ENCODE assay signal across 15 cellular contexts in genomic region chr15:100733786-100734185, GRCh38.
DNase-seq lines count a peak whose midpoint lies in the region; ATAC-seq and TF ChIP-seq lines count a peak whose summit lies in the region.
"Had no signal": no experiment of that assay in that cellular context is flagged by ENCODE, and none has a peak within 500 bp of the region (broad histone marks: within the 10 kb centered on the region; RNA-seq: fewer than 3 reads in every experiment).

No MANE protein-coding gene starts in this region.

- intact Hi-C loops in mammary epithelial cell (cut with micrococcal nuclease): no loop called here
- intact Hi-C loops in ascending aorta (cut with DNase I): no loop called here
- intact Hi-C loops in heart right ventricle (cut with DNase I): no loop called here
- intact Hi-C loops in transverse colon (cut with DNase I; ENCODE audit: low total_unique reads): no loop called here

- H3K14ac ChIP-seq in mesenchymal stem cell (ENCODE audit: low read length in 2 of 2): no peak overlapping the region

- no peaks in the 10 kb centered on the region for H3K79me2 ChIP-seq in mammary epithelial cell (ENCODE audit: insufficient read depth, low read length)

- no peak overlapping the region for H3K4me3 ChIP-seq in BJ (ENCODE audit: low read depth, low read length)
- no peak overlapping the region for H3K4me3 ChIP-seq in mammary epithelial cell (replicated peaks in 1 of 3; ENCODE audit: insufficient read depth in 1 of 3, low read depth in 2 of 3, low read length in 3 of 3)
- no peak overlapping the region for H3K4me3 ChIP-seq in mesenchymal stem cell (ENCODE audit: insufficient read depth in 1 of 2, low read depth in 1 of 2, low read length in 2 of 2)
- H3K4me3 ChIP-seq in ascending aorta: no peak overlapping the region
- H3K4me3 ChIP-seq in heart right ventricle: no peak overlapping the region
- no peak overlapping the region for H3K4me3 ChIP-seq in transverse colon
- H3K4me3 ChIP-seq: body of pancreas, left ventricle myocardium inferior, stomach had no signal

- no TSS peak for BruUV-seq in mammary epithelial cell (replicated peaks; lab: Mats Ljungman, UMichigan)

- in situ Hi-C loops in mammary epithelial cell (cut with MboI; ENCODE audit: low sequenced_read_pairs in 2 of 2): no loop called here
- in situ Hi-C loops in transverse colon (cut with MboI; ENCODE audit: low pct_ligation_motif_present in 1 of 4, low pct_unique_long_range_greater_than_20kb in 1 of 4, low sequenced_read_pairs in 3 of 4): no loop called here

- H4K91ac ChIP-seq in mesenchymal stem cell (ENCODE audit: low read length): no peak overlapping the region

- H3K79me1 ChIP-seq in mesenchymal stem cell (replicated peaks; ENCODE audit: low read length, poor library complexity, severe bottlenecking): no peaks in the 10 kb centered on the region

- TF ChIP-seq CTCF in BJ (IDR thresholded peaks at IDR 0.05; ENCODE audit: insufficient read depth, low read depth, low read length) (no peak), mammary epithelial cell (conservative IDR thresholded peaks at IDR 0.05 in 1 of 2, IDR thresholded peaks at IDR 0.05 in 1 of 2; ENCODE audit: extremely low read depth in 1 of 2, insufficient read depth in 1 of 2, low read depth in 1 of 2, low read length in 2 of 2) (no peak), ascending aorta (IDR thresholded peaks at IDR 0.05) (no peak), heart right ventricle (IDR thresholded peaks at IDR 0.05) (no peak), transverse colon (IDR thresholded peaks at IDR 0.05) (no peak)

- TF ChIP-seq POLR2A in transverse colon (IDR thresholded peaks at IDR 0.05): no peak

- H3K27ac ChIP-seq in mammary epithelial cell (ENCODE audit: insufficient read depth, low read depth, low read length): peak overlapping the region; percentile 62
- H3K27ac ChIP-seq in mesenchymal stem cell (ENCODE audit: low read length, poor library complexity, severe bottlenecking): no peak overlapping the region
- H3K27ac ChIP-seq in ascending aorta: no peak overlapping the region
- no peak overlapping the region for H3K27ac ChIP-seq in heart right ventricle
- H3K27ac ChIP-seq in transverse colon: no peak overlapping the region
- H3K27ac ChIP-seq: left ventricle myocardium inferior, stomach had no signal

- H2BK120ac ChIP-seq in mesenchymal stem cell (ENCODE audit: low read depth, low read length): no peak overlapping the region

- H3K4me2 ChIP-seq in mammary epithelial cell (ENCODE audit: insufficient read depth, low read depth, low read length): peak overlapping the region; percentile 28
- no peak overlapping the region for H3K4me2 ChIP-seq in mesenchymal stem cell (ENCODE audit: low read length, poor library complexity, severe bottlenecking)

- no peak for ATAC-seq in heart right ventricle
- ATAC-seq: activated CD4-positive, CD25-positive, alpha-beta regulatory T cell treated with anti-CD3 and anti-CD28 coated beads, Interleukin-2, amount 50 U/mL, for 24 hours; body of pancreas had no signal

- H2BK15ac ChIP-seq in mesenchymal stem cell (ENCODE audit: low read depth, poor library complexity, severe bottlenecking): no peak overlapping the region

- peaks cover 30% of the 10 kb centered on the region for H3K4me1 ChIP-seq in mammary epithelial cell (ENCODE audit: insufficient read depth, low read length)
- H3K4me1 ChIP-seq in mesenchymal stem cell (ENCODE audit: control insufficient read depth, insufficient read depth, low read depth, low read length): peaks cover 8% of the 10 kb centered on the region
- peaks cover 0 to 3% of the 10 kb centered on the region in 2 donors for H3K4me1 ChIP-seq in ascending aorta
- H3K4me1 ChIP-seq in heart right ventricle: peaks cover 0 to 14% (median 11%) of the 10 kb centered on the region in 9 donors
- peaks cover 0 to 11% (median 0%) of the 10 kb centered on the region in 4 donors for H3K4me1 ChIP-seq in transverse colon
- H3K4me1 ChIP-seq: stomach had no signal

- no peak overlapping the region for H3K18ac ChIP-seq in mesenchymal stem cell (ENCODE audit: low read depth in 1 of 2, low read length in 2 of 2)

- H3K9me3 ChIP-seq in mammary epithelial cell (replicated peaks; ENCODE audit: insufficient read depth, low read length) (peaks cover 4% of the 10 kb centered on the region), mesenchymal stem cell (ENCODE audit: control insufficient read depth, low read length) (peaks cover 6% of the 10 kb centered on the region), ascending aorta (no peaks in the 10 kb centered on the region), heart right ventricle (no peaks in the 10 kb centered on the region), transverse colon (no peaks in the 10 kb centered on the region)
- H3K9me3 ChIP-seq: body of pancreas, left ventricle myocardium inferior, stomach had no signal

- 55% methylated on average over 2 of the region's 3 CpGs for WGBS in mammary epithelial cell (ENCODE audit: low coverage, missing lambda C conversion rate)
- 31% methylated on average over 3 of the region's 3 CpGs for whole genome bisulfite sequencing in mesenchymal stem cell
- 46 to 82% methylated on average over 3 of the region's 3 CpGs for WGBS in heart right ventricle, 2 donors
- WGBS in transverse colon (ENCODE audit: low coverage in 1 of 2), 2 donors: 57 to 65% methylated on average over 1 to 3 of the region's 3 CpGs

- POLR2A ChIA-PET in BJ (lab: Charles Lee): no interaction called here

- CTCF ChIA-PET in BJ (lab: Yijun Ruan, JAX) (interaction anchor here (0.6 to 2.6 kb wide), 4 partner anchors 25 to 139 kb away, joined by 3 to 10 read pairs (median 4); no protein-coding TSS in a partner anchor), mammary epithelial cell (lab: Charles Lee; ENCODE audit: low non-redundant PET) (interaction anchor here (0.7 kb wide), 1 partner anchor 274 kb away, joined by 8 read pairs; no protein-coding TSS in a partner anchor)

- no peak for TF ChIP-seq EP300 in transverse colon (IDR thresholded peaks at IDR 0.05; ENCODE audit: low read depth)

- H2AK5ac ChIP-seq in mesenchymal stem cell (ENCODE audit: low read length, severe bottlenecking): no peak overlapping the region

- no peaks in the 10 kb centered on the region for H3K36me3 ChIP-seq in BJ (ENCODE audit: control insufficient read depth, insufficient read depth, low read length)
- H3K36me3 ChIP-seq in mammary epithelial cell (ENCODE audit: insufficient read depth, low read length): no peaks in the 10 kb centered on the region
- no peaks in the 10 kb centered on the region for H3K36me3 ChIP-seq in mesenchymal stem cell (ENCODE audit: control insufficient read depth in 1 of 2, insufficient read depth in 2 of 2, low read depth in 1 of 2, low read length in 2 of 2)
- no peaks in the 10 kb centered on the region for H3K36me3 ChIP-seq in ascending aorta
- H3K36me3 ChIP-seq in heart right ventricle: no peaks in the 10 kb centered on the region
- no peaks in the 10 kb centered on the region for H3K36me3 ChIP-seq in transverse colon
- H3K36me3 ChIP-seq: left ventricle myocardium inferior, stomach had no signal

- no peak overlapping the region for H3K23ac ChIP-seq in mesenchymal stem cell (ENCODE audit: low read length in 2 of 2)

- no peak overlapping the region for H2BK12ac ChIP-seq in mesenchymal stem cell (ENCODE audit: low read length in 2 of 2)

- H3K27me3 ChIP-seq in BJ (ENCODE audit: control insufficient read depth, insufficient read depth, low read length): no peaks in the 10 kb centered on the region
- no peaks in the 10 kb centered on the region for H3K27me3 ChIP-seq in mammary epithelial cell (ENCODE audit: insufficient read depth, low read length)
- H3K27me3 ChIP-seq in mesenchymal stem cell (ENCODE audit: control insufficient read depth in 1 of 2, insufficient read depth in 1 of 2, low read length in 2 of 2): no peaks in the 10 kb centered on the region
- H3K27me3 ChIP-seq in ascending aorta: no peaks in the 10 kb centered on the region
- peaks cover 0 to 3% (median 0%) of the 10 kb centered on the region in 7 donors for H3K27me3 ChIP-seq in heart right ventricle
- no peaks in the 10 kb centered on the region for H3K27me3 ChIP-seq in transverse colon
- H3K27me3 ChIP-seq: body of pancreas had no signal

- no peak overlapping the region for H4K8ac ChIP-seq in mesenchymal stem cell (ENCODE audit: low read length)

- DNase-seq in BJ (ENCODE audit: low read depth) (peak; percentile 37), M059J (ENCODE audit: low read depth) (peak; percentile 71), mammary epithelial cell (peak; percentile 72), mesenchymal stem cell (peak; percentile 45), NCI-H446 treated with DMSO at 0.1 percent for 48 hours (lab: John Stamatoyannopoulos, UW) (no peak), ascending aorta (ENCODE audit: low spot score in 2 of 2) (no peak), heart right ventricle (no peak), transverse colon (no peak)
- DNase-seq: activated gamma-delta T cell, left ventricle myocardium inferior, NCI-H1436 treated with DMSO at 0.1 percent for 48 hours, SHP77, stomach had no signal

- no peak overlapping the region for H3K9ac ChIP-seq in mammary epithelial cell (ENCODE audit: insufficient read depth, low read length)
- peak overlapping the region; percentile 53 for H3K9ac ChIP-seq in mesenchymal stem cell (ENCODE audit: low read length)

- dilution Hi-C loops in mammary epithelial cell (cut with HindIII; ENCODE audit: low sequenced_read_pairs): no loop called here

- no peak overlapping the region for H2BK5ac ChIP-seq in mesenchymal stem cell (ENCODE audit: low read depth, low read length, poor library complexity, severe bottlenecking)

- H2AFZ ChIP-seq in mammary epithelial cell (ENCODE audit: low read depth, low read length) (peak overlapping the region; percentile 83), mesenchymal stem cell (ENCODE audit: low read depth, low read length) (no peak overlapping the region)

- H4K20me1 ChIP-seq in mammary epithelial cell (ENCODE audit: insufficient read depth, low read length): no peaks in the 10 kb centered on the region

- H3K4ac ChIP-seq in mesenchymal stem cell (ENCODE audit: low read depth in 1 of 2, low read length in 2 of 2): no peak overlapping the region

Comparison
In these comparisons a context has a peak if more than half of its experiments do, and no peak if none do; other contexts are left out.
1. DNase-seq: peak in BJ (single experiment), M059J (single experiment), mammary epithelial cell (single experiment) and mesenchymal stem cell (single experiment); none in NCI-H446 treated with DMSO at 0.1 percent for 48 hours (single experiment), ascending aorta (0 of 2), heart right ventricle (0 of 2) and transverse colon (single experiment).